ENCODE assay signal across 8 cellular contexts in the genomic region with DNA sequence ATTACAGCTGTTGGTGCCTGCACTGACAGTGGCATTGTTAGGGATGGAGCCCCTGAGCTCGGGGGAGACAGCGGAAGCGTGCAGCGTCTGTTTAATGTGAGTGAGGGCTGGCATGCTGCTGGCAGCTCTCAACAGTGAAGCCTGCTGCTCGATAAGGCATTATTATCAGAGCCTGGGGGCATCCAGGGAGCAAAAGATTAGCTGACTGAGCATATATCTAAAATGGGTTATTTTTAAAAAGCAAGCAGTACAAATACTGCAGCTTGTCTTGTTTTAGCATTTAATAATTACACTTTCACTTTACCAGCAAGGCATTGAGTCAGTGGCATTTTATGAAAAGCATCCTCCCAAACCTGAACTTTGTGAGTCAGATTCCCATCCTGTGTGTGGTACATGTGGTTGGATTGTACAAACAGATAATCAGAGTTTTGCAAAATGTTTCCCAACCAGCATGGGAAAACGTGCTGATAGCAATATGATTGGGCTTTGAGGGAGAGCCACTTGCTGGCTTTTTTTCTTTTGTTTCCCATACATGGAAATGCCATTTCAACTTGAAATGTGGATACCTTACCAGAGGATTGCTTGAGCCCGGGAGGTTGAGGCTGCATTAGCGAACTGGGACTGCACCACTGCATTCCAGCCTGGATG.
DNase-seq lines count a peak whose midpoint lies in the region; ATAC-seq and TF ChIP-seq lines count a peak whose summit lies in the region.

No MANE protein-coding gene starts in this region.

- peak overlapping the region; percentile 62 for H3K4me3 ChIP-seq in DOHH2 (ENCODE audit: low read length)
- H3K4me3 ChIP-seq in fibroblast of the aortic adventitia (ENCODE audit: low read depth, low read length): peak overlapping the region; percentile 64
- peak overlapping the region; percentile 45 for H3K4me3 ChIP-seq in rectal smooth muscle tissue (ENCODE audit: low read length)
- no peak overlapping the region for H3K4me3 ChIP-seq in WERI-Rb-1 (ENCODE audit: low read depth, low read length)

- no peaks in the 10 kb centered on the region for H3K9me3 Mint-ChIP-seq in activated CD8-positive, alpha-beta T cell treated with anti-CD3 and anti-CD28 coated beads for 36 hours

- POLR2A ChIA-PET in activated CD8-positive, alpha-beta T cell treated with anti-CD3 and anti-CD28 coated beads for 36 hours (lab: Charles Lee): interaction anchor here (0.6 to 2.2 kb wide), 12 partner anchors 11 to 290 kb away, joined by 3 to 12 read pairs (median 3); a partner anchor contains a TSS

- H3K9me2 ChIP-seq in DOHH2 (replicated peaks; ENCODE audit: control insufficient read depth, low read length): no peaks in the 10 kb centered on the region

- TF ChIP-seq CTCF in DOHH2 (IDR thresholded peaks at IDR 0.05; ENCODE audit: low read depth, low read length, poor library complexity, severe bottlenecking): no peak
- no peak for TF ChIP-seq CTCF in activated CD8-positive, alpha-beta T cell treated with anti-CD3 and anti-CD28 coated beads for 36 hours (IDR thresholded peaks at IDR 0.05)
- no peak for TF ChIP-seq CTCF in fibroblast of the aortic adventitia (IDR thresholded peaks at IDR 0.05; ENCODE audit: insufficient read depth, low read length)
- TF ChIP-seq CTCF in WERI-Rb-1 (IDR thresholded peaks at IDR 0.05; ENCODE audit: low read depth, low read length): no peak

- H3K4me3 Mint-ChIP-seq in activated CD8-positive, alpha-beta T cell treated with anti-CD3 and anti-CD28 coated beads for 36 hours: peak overlapping the region; percentile 78

- H3K27me3 ChIP-seq in DOHH2 (ENCODE audit: control insufficient read depth, low read length) (no peaks in the 10 kb centered on the region), rectal smooth muscle tissue (ENCODE audit: control insufficient read depth, insufficient read depth, low read length) (no peaks in the 10 kb centered on the region), WERI-Rb-1 (ENCODE audit: insufficient read depth, low read depth, severe bottlenecking) (no peaks in the 10 kb centered on the region)

- DNase-seq in LHCN-M2 (ENCODE audit: low read depth) (peak; percentile 99), fibroblast of the aortic adventitia (ENCODE audit: low read depth) (peak; percentile 97), WERI-Rb-1 (no peak), ecto neural progenitor cell (ENCODE audit: low spot score) (no peak)
- peak; percentile 64 for DNase-seq in activated CD8-positive, alpha-beta T cell treated with anti-CD3 and anti-CD28 coated beads for 36 hours

- ATAC-seq in activated CD8-positive, alpha-beta T cell treated with anti-CD3 and anti-CD28 coated beads for 36 hours: peak; percentile 12
- no peak for ATAC-seq in GM21447 (IDR thresholded peaks at IDR 0.05; ENCODE audit: unreplicated experiment)

- no peaks in the 10 kb centered on the region for H3K27me3 Mint-ChIP-seq in activated CD8-positive, alpha-beta T cell treated with anti-CD3 and anti-CD28 coated beads for 36 hours

- intact Hi-C loops in activated CD8-positive, alpha-beta T cell treated with anti-CD3 and anti-CD28 coated beads for 36 hours (cut with micrococcal nuclease): loop anchor here (2.0 to 10.0 kb wide), 4 partner anchors 100 to 223 kb away; a partner anchor contains a TSS

- H3K4me1 Mint-ChIP-seq in activated CD8-positive, alpha-beta T cell treated with anti-CD3 and anti-CD28 coated beads for 36 hours (ENCODE audit: low read depth): peaks cover 90% of the 10 kb centered on the region

- peak overlapping the region; percentile 82 for H3K4me2 ChIP-seq in DOHH2 (ENCODE audit: low read length)

- no peaks in the 10 kb centered on the region for H3K9me3 ChIP-seq in DOHH2 (ENCODE audit: control insufficient read depth, insufficient read depth, low read length)
- H3K9me3 ChIP-seq in WERI-Rb-1 (ENCODE audit: severe bottlenecking): no peaks in the 10 kb centered on the region

- H3K4me1 ChIP-seq in DOHH2 (ENCODE audit: control insufficient read depth, low read length) (peaks cover 75% of the 10 kb centered on the region), rectal smooth muscle tissue (ENCODE audit: control insufficient read depth, insufficient read depth, low read length) (peaks cover 6% of the 10 kb centered on the region)

- H3K36me3 ChIP-seq in DOHH2 (ENCODE audit: control insufficient read depth, low read length) (no peaks in the 10 kb centered on the region; the same call in 1 of the 2 replicates), rectal smooth muscle tissue (ENCODE audit: control insufficient read depth, insufficient read depth, low read length) (no peaks in the 10 kb centered on the region), WERI-Rb-1 (no peaks in the 10 kb centered on the region)

- H3K36me3 Mint-ChIP-seq in activated CD8-positive, alpha-beta T cell treated with anti-CD3 and anti-CD28 coated beads for 36 hours (ENCODE audit: low read depth): peaks cover 61% of the 10 kb centered on the region

- H3K9ac ChIP-seq in rectal smooth muscle tissue (ENCODE audit: low read length): no peak overlapping the region

- peaks cover 9% of the 10 kb centered on the region for H3K79me2 ChIP-seq in DOHH2 (ENCODE audit: control insufficient read depth, low read length)

- CTCF ChIA-PET in activated CD8-positive, alpha-beta T cell treated with anti-CD3 and anti-CD28 coated beads for 36 hours (lab: Charles Lee): interaction anchor here (0.7 to 4.8 kb wide), 10 partner anchors 9 to 365 kb away, joined by 3 to 36 read pairs (median 4); no protein-coding TSS in a partner anchor

- H3K27ac ChIP-seq in DOHH2 (ENCODE audit: low read depth, low read length): peak overlapping the region; percentile 100
- H3K27ac ChIP-seq in rectal smooth muscle tissue (ENCODE audit: low read depth, low read length): no peak overlapping the region
- no peak overlapping the region for H3K27ac ChIP-seq in WERI-Rb-1

- no peaks in the 10 kb centered on the region for H4K20me1 ChIP-seq in DOHH2 (ENCODE audit: control insufficient read depth, insufficient read depth, low read depth, low read length)

- peaks cover 26% of the 10 kb centered on the region for H3F3A ChIP-seq in DOHH2 (ENCODE audit: control insufficient read depth, insufficient read depth)

- peak overlapping the region; percentile 92 for H3K27ac Mint-ChIP-seq in activated CD8-positive, alpha-beta T cell treated with anti-CD3 and anti-CD28 coated beads for 36 hours

Comparison
In these comparisons a context has a peak if more than half of its experiments do, and no peak if none do; other contexts are left out.
1. DNase-seq: peak in LHCN-M2 (single experiment), activated CD8-positive, alpha-beta T cell treated with anti-CD3 and anti-CD28 coated beads for 36 hours (single experiment) and fibroblast of the aortic adventitia (single experiment); none in WERI-Rb-1 (single experiment) and ecto neural progenitor cell (single experiment).